ENCODE assay signal across 19 cellular contexts in genomic region chr10:33950216-33950615, GRCh38.
"Had no signal": no experiment of that assay in that cellular context is flagged by ENCODE, and none has a peak within 500 bp of the region (broad histone marks: within the 10 kb centered on the region; RNA-seq: fewer than 3 reads in every experiment).

No MANE protein-coding gene starts in this region.

- H3K79me2 ChIP-seq: parathyroid adenoma had no signal

- H3K9me3 ChIP-seq: sigmoid colon, spleen, testis, upper lobe of left lung had no signal

- ATAC-seq: activated CD8-positive, alpha-beta memory T cell treated with anti-CD3 and anti-CD28 coated beads, Interleukin-2, amount 10 ng/mL, durations not matched to agents 7 days and 5 days; effector memory CD8-positive, alpha-beta T cell; foreskin keratinocyte; natural killer cell treated with Interleukin-12 subunit alpha and Interleukin-12 subunit beta and Interleukin-15 and Interleukin-18, amount 100 ng/mL, for 72 hours; stimulated activated memory B cell treated with anti-CD40 and anti-IgM and Interleukin-4, amounts not matched to agents 10 μg/mL and 1 μg/mL and 100 μg/mL, for 72 hours; T-helper 17 cell had no signal

- H3K9ac ChIP-seq: parathyroid adenoma had no signal

- H3K4me3 ChIP-seq: cardiac muscle cell, sigmoid colon, spleen, testis, upper lobe of left lung had no signal

- H3K4me1 ChIP-seq: parathyroid adenoma, sigmoid colon, spleen, testis, upper lobe of left lung had no signal

- DNase-seq: activated CD4-positive, alpha-beta memory T cell treated with anti-CD3 and anti-CD28 coated beads, Interleukin-2, amount 10 ng/mL, durations not matched to agents 7 days and 5 days; activated CD4-positive, alpha-beta T cell treated with anti-CD3 and anti-CD28 coated beads for 48 hours; activated CD4-positive, CD25-positive, alpha-beta regulatory T cell; activated CD8-positive, alpha-beta memory T cell treated with anti-CD3 and anti-CD28 coated beads, Interleukin-2, amount 10 ng/mL, durations not matched to agents 7 days and 5 days; activated naive CD8-positive, alpha-beta T cell treated with anti-CD3 and anti-CD28 coated beads, Interleukin-2, amount 10 ng/mL, durations not matched to agents 7 days and 5 days; amygdala; effector memory CD8-positive, alpha-beta T cell; foreskin keratinocyte; mesenchymal stem cell; sigmoid colon; spleen; stimulated activated CD4-positive, alpha-beta T cell treated with anti-CD3 and anti-CD28 coated beads, Interleukin-4, amount 100 ng/mL, for 4 hours; T-helper 17 cell; testis; upper lobe of left lung had no signal

- H3K36me3 ChIP-seq: cardiac muscle cell, sigmoid colon, spleen, upper lobe of left lung had no signal

- H2AFZ ChIP-seq: parathyroid adenoma had no signal

- H3K27me3 ChIP-seq: cardiac muscle cell, foreskin keratinocyte, sigmoid colon, spleen, testis, upper lobe of left lung had no signal

- H3K27ac ChIP-seq: cardiac muscle cell, foreskin keratinocyte, parathyroid adenoma, sigmoid colon, spleen, testis, upper lobe of left lung had no signal
